14 cellular contexts compared by ENCODE assay signal in the genomic region with DNA sequence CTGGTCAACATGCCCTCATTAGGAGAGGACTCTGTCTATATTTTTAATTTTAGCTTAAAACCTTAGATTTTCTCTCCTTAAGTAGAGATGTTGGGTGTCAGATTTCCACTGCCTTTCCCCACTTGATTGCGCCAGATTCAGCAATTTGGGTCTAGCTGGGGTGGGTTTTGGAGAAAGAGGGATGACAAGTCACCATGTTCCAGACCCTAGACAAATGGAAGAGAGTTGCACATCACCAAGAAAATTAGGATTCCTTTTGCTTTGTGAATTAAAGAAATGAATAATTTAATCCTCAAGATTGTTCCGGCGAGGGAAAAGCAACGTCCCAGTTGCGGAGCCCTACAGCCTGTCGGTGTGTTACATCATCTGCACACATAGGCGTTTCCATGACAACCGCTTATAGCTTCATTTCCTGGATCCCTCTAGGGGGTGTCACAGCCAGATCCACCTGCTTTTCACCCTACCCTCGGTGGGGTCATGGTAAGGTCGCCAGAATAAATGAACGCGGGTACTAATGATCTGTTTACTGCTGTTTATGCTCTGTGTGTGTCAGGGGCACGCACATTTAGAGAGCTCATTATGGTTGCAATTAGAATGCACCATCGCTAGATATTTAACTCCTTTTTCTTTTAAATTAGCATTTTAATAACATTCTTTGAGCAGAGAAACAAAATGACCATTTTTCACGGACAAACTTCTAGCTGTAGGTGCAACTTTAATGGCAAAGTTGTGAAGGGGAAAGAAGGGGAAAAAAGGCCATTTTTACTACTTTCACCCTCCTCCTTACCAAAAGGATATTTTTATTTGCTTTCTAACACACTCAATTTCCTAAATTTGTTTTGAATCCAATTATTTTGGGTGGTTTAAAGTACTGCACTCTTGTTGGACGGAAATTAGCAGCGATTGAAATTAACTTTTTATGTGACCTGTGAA. TPM values are rescaled to one million over a fixed set of nuclear protein-coding genes. Genes with fewer than 3 reads are reported as not detected.
DNase-seq lines count a peak whose midpoint lies in the region; ATAC-seq, FAIRE-seq and TF ChIP-seq lines count a peak whose summit lies in the region.
"Had no signal": no experiment of that assay in that cellular context is flagged by ENCODE, and none has a peak within 500 bp of the region (broad histone marks: within the 10 kb centered on the region; RNA-seq: fewer than 3 reads in every experiment).

No MANE protein-coding gene starts in this region.

- H3K4me1 ChIP-seq in Caco-2 (peaks cover 7% of the 10 kb centered on the region), kidney (ENCODE audit: control insufficient read depth in 1 of 2, insufficient read depth in 1 of 2, low read depth in 1 of 2, low read length in 2 of 2) (peaks cover 0 to 3% of the 10 kb centered on the region in 2 donors), foreskin keratinocyte (no peaks in the 10 kb centered on the region)
- H3K4me1 ChIP-seq: esophagus squamous epithelium had no signal

- peaks cover 26% of the 10 kb centered on the region for H3K27me3 Mint-ChIP-seq in Caco-2 (ENCODE audit: insufficient read depth, unreplicated experiment)
- no peaks in the 10 kb centered on the region for H3K27me3 Mint-ChIP-seq in endothelial cell (ENCODE audit: unreplicated experiment)
- H3K27me3 Mint-ChIP-seq in activated CD4-positive, alpha-beta memory T cell treated with anti-CD3 and anti-CD28 coated beads for 36 hours: no peaks in the 10 kb centered on the region
- H3K27me3 Mint-ChIP-seq: B cell had no signal

- H3K36me3 ChIP-seq in Caco-2 (ENCODE audit: control insufficient read depth, insufficient read depth, low read length): no peaks in the 10 kb centered on the region
- peaks cover 0 to 2% of the 10 kb centered on the region in 2 donors for H3K36me3 ChIP-seq in kidney (ENCODE audit: control insufficient read depth in 1 of 2, insufficient read depth in 2 of 2, low read length in 2 of 2)
- H3K36me3 ChIP-seq: esophagus squamous epithelium had no signal

- CTCF ChIA-PET in Caco-2 (lab: Charles Lee): interaction anchor here (0.6 to 1.0 kb wide), 4 partner anchors 14 to 106 kb away, joined by 3 read pairs; no protein-coding TSS in a partner anchor
- CTCF ChIA-PET in RWPE1 (lab: Yijun Ruan, JAX): no interaction called here
- CTCF ChIA-PET in activated CD4-positive, alpha-beta memory T cell treated with anti-CD3 and anti-CD28 coated beads for 36 hours (lab: Charles Lee): interaction anchor here (0.9 to 1.4 kb wide), 2 partner anchors 69 to 444 kb away, joined by 3 to 4 read pairs; no protein-coding TSS in a partner anchor

- TF ChIP-seq CTCF in Caco-2 (IDR thresholded peaks at IDR 0.05; ENCODE audit: insufficient read depth in 1 of 2, low read depth in 1 of 2, low read length in 1 of 2, severe bottlenecking in 1 of 2, unreplicated experiment in 1 of 2): peak in 1 of 2 experiments; percentile 16
- TF ChIP-seq CTCF in endothelial cell (IDR thresholded peaks at IDR 0.05; ENCODE audit: unreplicated experiment): no peak
- no peak for TF ChIP-seq CTCF in kidney (IDR thresholded peaks at IDR 0.05; ENCODE audit: borderline replicate concordance, extremely low read depth, insufficient read depth)
- no peak for TF ChIP-seq CTCF in foreskin keratinocyte (conservative IDR thresholded peaks at IDR 0.05)
- no peak for TF ChIP-seq CTCF in RWPE1 (conservative IDR thresholded peaks at IDR 0.05; ENCODE audit: low read depth)

- H3K27me3 ChIP-seq in Caco-2 (replicated peaks; ENCODE audit: control insufficient read depth, insufficient read depth, low read length) (peaks cover 2% of the 10 kb centered on the region; the same call in 1 of the 2 replicates), foreskin keratinocyte (peaks cover 97% of the 10 kb centered on the region)

- H3K27ac ChIP-seq in kidney (ENCODE audit: low read depth in 2 of 2, low read length in 2 of 2) (no peak overlapping the region), foreskin keratinocyte (no peak overlapping the region), RWPE1 (no peak overlapping the region)
- H3K27ac ChIP-seq: esophagus squamous epithelium had no signal

- H3K9me3 Mint-ChIP-seq in Caco-2 (ENCODE audit: unreplicated experiment): no peaks in the 10 kb centered on the region
- H3K9me3 Mint-ChIP-seq in endothelial cell (ENCODE audit: unreplicated experiment): no peaks in the 10 kb centered on the region
- H3K9me3 Mint-ChIP-seq in activated CD4-positive, alpha-beta memory T cell treated with anti-CD3 and anti-CD28 coated beads for 36 hours: no peaks in the 10 kb centered on the region
- H3K9me3 Mint-ChIP-seq: activated naive CD4-positive, alpha-beta T cell treated with anti-CD3 and anti-CD28 coated beads, Interleukin-2, amount 50 U/mL, for 72 hours had no signal

- H3K36me3 Mint-ChIP-seq in Caco-2 (ENCODE audit: insufficient read depth, unreplicated experiment) (no peaks in the 10 kb centered on the region), endothelial cell (ENCODE audit: low read depth, unreplicated experiment) (no peaks in the 10 kb centered on the region)
- H3K36me3 Mint-ChIP-seq in activated CD4-positive, alpha-beta memory T cell treated with anti-CD3 and anti-CD28 coated beads for 36 hours: peaks cover 5% of the 10 kb centered on the region

- ATAC-seq in foreskin keratinocyte: no peak
- ATAC-seq: activated naive CD4-positive, alpha-beta T cell treated with anti-CD3 and anti-CD28 coated beads, Interleukin-2, amount 50 U/mL, for 72 hours; Panc1; right cardiac atrium had no signal

- FAIRE-seq in kidney (lab: Jason Lieb, UNC): no peak

- peak; percentile 66 to 72 for DNase-seq in Caco-2
- peak; percentile 96 for DNase-seq in NCI-H1092 (lab: John Stamatoyannopoulos, UW)
- DNase-seq in NCI-H748 treated with DMSO at 0.1 percent for 48 hours (lab: John Stamatoyannopoulos, UW): peak; percentile 89
- peak; percentile 16 for DNase-seq in endothelial cell (ENCODE audit: low spot score)
- DNase-seq in kidney: no peak
- DNase-seq in foreskin keratinocyte: no peak
- DNase-seq in RWPE1 (ENCODE audit: low spot score): no peak
- no peak for DNase-seq in activated CD4-positive, alpha-beta memory T cell treated with anti-CD3 and anti-CD28 coated beads for 36 hours
- DNase-seq: esophagus squamous epithelium, right cardiac atrium, T1000 had no signal

- peaks cover 12% of the 10 kb centered on the region for H3K4me1 Mint-ChIP-seq in Caco-2 (ENCODE audit: low read depth, unreplicated experiment)
- H3K4me1 Mint-ChIP-seq in endothelial cell (ENCODE audit: unreplicated experiment): no peaks in the 10 kb centered on the region
- peaks cover 4% of the 10 kb centered on the region for H3K4me1 Mint-ChIP-seq in activated CD4-positive, alpha-beta memory T cell treated with anti-CD3 and anti-CD28 coated beads for 36 hours (ENCODE audit: low read depth)
- H3K4me1 Mint-ChIP-seq: B cell had no signal

- POLR2A ChIA-PET in Caco-2 (lab: Charles Lee) (no interaction called here), RWPE1 (lab: Yijun Ruan, JAX; ENCODE audit: low non-redundant PET) (no interaction called here)
- POLR2A ChIA-PET in activated CD4-positive, alpha-beta memory T cell treated with anti-CD3 and anti-CD28 coated beads for 36 hours (lab: Charles Lee): no interaction called here

- H3K9ac ChIP-seq in kidney (ENCODE audit: low read length in 2 of 2): no peak overlapping the region

- H3K4me3 Mint-ChIP-seq in Caco-2 (ENCODE audit: unreplicated experiment) (no peak overlapping the region), endothelial cell (ENCODE audit: unreplicated experiment) (no peak overlapping the region)
- H3K4me3 Mint-ChIP-seq in activated CD4-positive, alpha-beta memory T cell treated with anti-CD3 and anti-CD28 coated beads for 36 hours: no peak overlapping the region
- H3K4me3 Mint-ChIP-seq: B cell had no signal

- no TSS peak for BruUV-seq in Caco-2 (replicated peaks; lab: Mats Ljungman, UMichigan)

- H3K9me3 ChIP-seq in Caco-2 (no peaks in the 10 kb centered on the region), kidney (ENCODE audit: control insufficient read depth in 1 of 2, low read length in 2 of 2) (no peaks in the 10 kb centered on the region)
- H3K9me3 ChIP-seq: esophagus squamous epithelium had no signal

- H3K27ac Mint-ChIP-seq in Caco-2 (ENCODE audit: unreplicated experiment): no peak overlapping the region
- H3K27ac Mint-ChIP-seq in endothelial cell (ENCODE audit: unreplicated experiment): no peak overlapping the region
- H3K27ac Mint-ChIP-seq in activated CD4-positive, alpha-beta memory T cell treated with anti-CD3 and anti-CD28 coated beads for 36 hours: no peak overlapping the region
- H3K27ac Mint-ChIP-seq: B cell had no signal

- H3K4me3 ChIP-seq in Caco-2 (ENCODE audit: low read depth, low read length) (no peak overlapping the region), kidney (ENCODE audit: low read length in 2 of 2) (no peak overlapping the region)
- H3K4me3 ChIP-seq: esophagus squamous epithelium had no signal

- intact Hi-C loops in Caco-2 (cut with micrococcal nuclease; ENCODE audit: unreplicated experiment) (loop anchor here (10.0 kb wide), 1 partner anchor 185 kb away; no protein-coding TSS in a partner anchor), kidney (cut with DNase I) (no loop called here)
- intact Hi-C loops in activated CD4-positive, alpha-beta memory T cell treated with anti-CD3 and anti-CD28 coated beads for 36 hours (cut with micrococcal nuclease): no loop called here

RNA-seq across cellular contexts. Expression of a gene that starts 41.9 kb away (rescaled TPM):
- 36.7 and 40.7 TPM in 2 replicates for total RNA-seq in Caco-2 (2022)
- total RNA-seq in endothelial cell (ENCODE audit: unreplicated experiment): 16.6 TPM
- total RNA-seq in kidney: 25.3 TPM
- polyA plus RNA-seq in kidney (ENCODE audit: insufficient read depth, low read depth, low replicate concordance): 22.4 TPM
- total RNA-seq in foreskin keratinocyte: 13.8 and 15.4 TPM in 2 replicates
- polyA plus RNA-seq in foreskin keratinocyte: 13.9 and 14.7 TPM in 2 replicates
- 10 to 100 TPM; 19.7 to 21.7 TPM for total RNA-seq in activated CD4-positive, alpha-beta memory T cell treated with anti-CD3 and anti-CD28 coated beads for 36 hours

RNA-seq across cellular contexts. Expression of a gene that starts 48.2 kb away (rescaled TPM):
- total RNA-seq in Caco-2 (2022): 213 and 214 TPM in 2 replicates
- total RNA-seq in endothelial cell (ENCODE audit: unreplicated experiment): 91.1 TPM
- 40.2 TPM for total RNA-seq in kidney
- 37.8 TPM for polyA plus RNA-seq in kidney (ENCODE audit: insufficient read depth, low read depth, low replicate concordance)
- 80.2 and 99.4 TPM in 2 replicates for total RNA-seq in foreskin keratinocyte
- polyA plus RNA-seq in foreskin keratinocyte: 64.8 and 85.1 TPM in 2 replicates
- 10 to 100 TPM; 55.3 to 56.7 TPM for total RNA-seq in activated CD4-positive, alpha-beta memory T cell treated with anti-CD3 and anti-CD28 coated beads for 36 hours

Comparison
In these comparisons a context has a peak if more than half of its experiments do, and no peak if none do; other contexts are left out.
1. DNase-seq: peak in Caco-2 (2 of 2), NCI-H1092 (single experiment), NCI-H748 treated with DMSO at 0.1 percent for 48 hours (single experiment) and endothelial cell (single experiment); none in kidney (single experiment), foreskin keratinocyte (0 of 2), RWPE1 (single experiment) and activated CD4-positive, alpha-beta memory T cell treated with anti-CD3 and anti-CD28 coated beads for 36 hours (single experiment).